Comparison of ENCODE assay signal across 9 cellular contexts in genomic region chr11:10931761-10932700, GRCh38.
DNase-seq lines count a peak whose midpoint lies in the region; ATAC-seq, FAIRE-seq and TF ChIP-seq lines count a peak whose summit lies in the region.
"Had no signal": no experiment of that assay in that cellular context is flagged by ENCODE, and none has a peak within 500 bp of the region (broad histone marks: within the 10 kb centered on the region; RNA-seq: fewer than 3 reads in every experiment).

No MANE protein-coding gene starts in this region.

- DNase-seq in AG04450 (ENCODE audit: low read depth, low spot score) (no peak), HPDE6-E6E7 (ENCODE audit: extremely low spot score) (peak; percentile 26), GM12878 (ENCODE audit: low read depth, low spot score) (no peak), immature natural killer cell (no peak), putamen (ENCODE audit: low spot score) (no peak)

- no peak for FAIRE-seq in GM12878 (lab: Jason Lieb, UNC)
- FAIRE-seq: endometrium had no signal

- H3K36me3 Mint-ChIP-seq in immature natural killer cell, result peaks cover 0 to 4% (median 4%) of the 10 kb centered on the region in 3 donors
- H3K36me3 Mint-ChIP-seq in stimulated activated memory B cell treated with anti-CD40 and anti-IgM and Interleukin-4, amounts not matched to agents 10 μg/mL and 1 μg/mL and 100 μg/mL, for 72 hours, result no peaks in the 10 kb centered on the region

- no peaks in the 10 kb centered on the region for H3K27me3 ChIP-seq in AG04450 (ENCODE audit: control insufficient read depth, insufficient read depth, low read length)
- peaks cover 4 to 20% of the 10 kb centered on the region in 2 experiments for H3K27me3 ChIP-seq in GM12878 (replicated peaks in 1 of 2; ENCODE audit: control insufficient read depth in 2 of 2, insufficient read depth in 2 of 2, low read length in 1 of 2)

- no peaks in the 10 kb centered on the region for H4K20me1 ChIP-seq in GM12878 (ENCODE audit: control insufficient read depth, insufficient read depth)

- SMC1A ChIA-PET in GM12878 (lab: Charles Lee; ENCODE audit: uncharacterized antibody, unreplicated experiment), result interaction anchor here (0.7 to 0.9 kb wide), 2 partner anchors 83 to 964 kb away, joined by 3 read pairs; no protein-coding TSS in a partner anchor

- no peak overlapping the region for H3K9ac ChIP-seq in GM12878 (ENCODE audit: control insufficient read depth, insufficient read depth, low read length)

- H3K4me3 ChIP-seq in AG04450 (ENCODE audit: low read depth, low read length), result peak overlapping the region; percentile 71
- no peak overlapping the region for H3K4me3 ChIP-seq in GM12878

- no peaks in the 10 kb centered on the region for H3K79me2 ChIP-seq in GM12878 (ENCODE audit: control insufficient read depth, insufficient read depth, low read length)

- H3K27me3 Mint-ChIP-seq in immature natural killer cell (ENCODE audit: low read depth in 3 of 3), result peaks cover 17 to 31% (median 27%) of the 10 kb centered on the region in 3 donors
- peaks cover 55% of the 10 kb centered on the region for H3K27me3 Mint-ChIP-seq in stimulated activated memory B cell treated with anti-CD40 and anti-IgM and Interleukin-4, amounts not matched to agents 10 μg/mL and 1 μg/mL and 100 μg/mL, for 72 hours

- peak overlapping the region in 1 of 6 donors; percentile 28 for H3K27ac Mint-ChIP-seq in immature natural killer cell
- H3K27ac Mint-ChIP-seq in stimulated activated memory B cell treated with anti-CD40 and anti-IgM and Interleukin-4, amounts not matched to agents 10 μg/mL and 1 μg/mL and 100 μg/mL, for 72 hours, result peak overlapping the region; percentile 53

- in situ Hi-C loops in GM12878 (cut with MboI), result loop anchor here (5.0 kb wide), 2 partner anchors 90 to 855 kb away; no protein-coding TSS in a partner anchor

- BruUV-seq in GM12878 (replicated peaks; lab: Mats Ljungman, UMichigan), result no TSS peak

- peak overlapping the region; percentile 89; the same call in 1 of the 2 replicates for H3K4me2 ChIP-seq in GM12878 (ENCODE audit: control insufficient read depth, insufficient read depth)

- H3K9me3 ChIP-seq in AG04450 (ENCODE audit: control insufficient read depth, insufficient read depth, low read length) (no peaks in the 10 kb centered on the region), GM12878 (replicated peaks; ENCODE audit: control insufficient read depth, insufficient read depth, low read length) (no peaks in the 10 kb centered on the region)

- H3K4me1 Mint-ChIP-seq in immature natural killer cell, result peaks cover 20 to 23% of the 10 kb centered on the region in 2 donors
- H3K4me1 Mint-ChIP-seq in stimulated activated memory B cell treated with anti-CD40 and anti-IgM and Interleukin-4, amounts not matched to agents 10 μg/mL and 1 μg/mL and 100 μg/mL, for 72 hours, result peaks cover 30% of the 10 kb centered on the region

- ATAC-seq in GM12878 (no peak), HG03108 (IDR thresholded peaks at IDR 0.05; ENCODE audit: unreplicated experiment) (no peak), HG03196 (IDR thresholded peaks at IDR 0.05; ENCODE audit: unreplicated experiment) (no peak)
- ATAC-seq in stimulated activated memory B cell treated with anti-CD40 and anti-IgM and Interleukin-4, amounts not matched to agents 10 μg/mL and 1 μg/mL and 100 μg/mL, for 72 hours, result no peak

- CTCF ChIA-PET in AG04450 (lab: Charles Lee) (interaction anchor here (0.7 to 4.3 kb wide), 7 partner anchors 12 to 856 kb away, joined by 3 to 51 read pairs (median 3); no protein-coding TSS in a partner anchor), GM12878 (lab: Yijun Ruan, JAX) (interaction anchor here (0.6 to 1.8 kb wide), 6 partner anchors 89 to 140 kb away, joined by 3 to 12 read pairs (median 4); no protein-coding TSS in a partner anchor)

- 39% methylated on average over 11 of the region's 14 CpGs for WGBS in GM12878 (ENCODE audit: insufficient coverage, insufficient replicate concordance, low lambda C conversion rate, missing lambda C conversion rate)

- no peak for TF ChIP-seq POLR2A in GM12878 (IDR thresholded peaks at IDR 0.05; ENCODE audit: low read depth, low read length)

- RAD21 ChIA-PET in GM12878 (lab: Charles Lee; ENCODE audit: unreplicated experiment), result interaction anchor here (1.2 to 4.0 kb wide), 2 partner anchors 89 to 139 kb away, joined by 3 to 38 read pairs; no protein-coding TSS in a partner anchor

- peak overlapping the region; percentile 64 to 84 (median 75) for H3K4me3 Mint-ChIP-seq in immature natural killer cell
- peak overlapping the region; percentile 72 for H3K4me3 Mint-ChIP-seq in stimulated activated memory B cell treated with anti-CD40 and anti-IgM and Interleukin-4, amounts not matched to agents 10 μg/mL and 1 μg/mL and 100 μg/mL, for 72 hours

- H3K36me3 ChIP-seq in GM12878 (ENCODE audit: control insufficient read depth in 2 of 2, insufficient read depth in 2 of 2, low read length in 1 of 2), result no peaks in the 10 kb centered on the region

- H3K9me3 Mint-ChIP-seq in immature natural killer cell, result no peaks in the 10 kb centered on the region
- H3K9me3 Mint-ChIP-seq in stimulated activated memory B cell treated with anti-CD40 and anti-IgM and Interleukin-4, amounts not matched to agents 10 μg/mL and 1 μg/mL and 100 μg/mL, for 72 hours, result no peaks in the 10 kb centered on the region

- TF ChIP-seq CTCF in AG04450 (IDR thresholded peaks at IDR 0.05; ENCODE audit: low read depth, low read length) (no peak), GM12878 (IDR thresholded peaks at IDR 0.05 in 2 of 3, conservative IDR thresholded peaks at IDR 0.05 in 1 of 3; ENCODE audit: control insufficient read depth in 2 of 3, extremely low read depth in 1 of 3, insufficient read depth in 1 of 3, low read depth in 3 of 3, low read length in 3 of 3) (no peak)

- no peak overlapping the region for H2AFZ ChIP-seq in GM12878 (ENCODE audit: control insufficient read depth, low read depth, low read length)

- no peak for TF ChIP-seq EP300 in GM12878 (IDR thresholded peaks at IDR 0.05; ENCODE audit: borderline replicate concordance in 1 of 2, control insufficient read depth in 1 of 2, low read depth in 2 of 2, low read length in 2 of 2)

- H3K4me1 ChIP-seq in GM12878 (ENCODE audit: control insufficient read depth, insufficient read depth, low read length), result no peaks in the 10 kb centered on the region

- POLR2A ChIA-PET in AG04450 (lab: Yijun Ruan, JAX), result interaction anchor here (0.6 to 3.3 kb wide), 8 partner anchors 9 to 1545 kb away, joined by 3 to 64 read pairs (median 4); partner anchors contain the start of genes EIF4G2 and ZBED5
- POLR2A ChIA-PET in GM12878 (lab: Charles Lee), result no interaction called here

- TF ChIP-seq RAD21 in GM12878 (IDR thresholded peaks at IDR 0.05; ENCODE audit: insufficient read depth, low read depth, low read length), result no peak

- intact Hi-C loops in GM12878 (cut with micrococcal nuclease; ENCODE audit: unreplicated experiment), result loop anchor here (2.0 to 10.0 kb wide), 3 partner anchors 139 to 330 kb away; no protein-coding TSS in a partner anchor

- peak overlapping the region; percentile 94 for H3K27ac ChIP-seq in AG04450 (ENCODE audit: low read depth, low read length)
- no peak overlapping the region for H3K27ac ChIP-seq in GM12878 (ENCODE audit: control insufficient read depth, insufficient read depth)

TF ChIP-seq in GM12878, 131 proteins besides CTCF, POLR2A, EP300 and RAD21 (continues in another document):
- TF ChIP-seq TCF12 (IDR thresholded peaks at IDR 0.05; ENCODE audit: low read depth, low read length), result no peak
- TF ChIP-seq BMI1 (IDR thresholded peaks at IDR 0.05; ENCODE audit: borderline replicate concordance), result no peak
- TF ChIP-seq CBX3 (IDR thresholded peaks at IDR 0.05; ENCODE audit: borderline replicate concordance, low read depth), result no peak
- no peak for TF ChIP-seq IKZF2 (IDR thresholded peaks at IDR 0.05)
- no peak for TF ChIP-seq SMARCA5 (IDR thresholded peaks at IDR 0.05)
- no peak for TF ChIP-seq BCL11A (IDR thresholded peaks at IDR 0.05; ENCODE audit: low read depth, low read length)
- no peak for TF ChIP-seq MEF2B (IDR thresholded peaks at IDR 0.05; ENCODE audit: partially characterized antibody, poor library complexity, severe bottlenecking)
- TF ChIP-seq ZNF384 (IDR thresholded peaks at IDR 0.05; ENCODE audit: borderline replicate concordance, low read depth, low read length), result no peak
- no peak for TF ChIP-seq PRDM15 (CRISPR knock-in tag; IDR thresholded peaks at IDR 0.05)
